ENCODE assay signal across 17 cellular contexts in the genomic region with DNA sequence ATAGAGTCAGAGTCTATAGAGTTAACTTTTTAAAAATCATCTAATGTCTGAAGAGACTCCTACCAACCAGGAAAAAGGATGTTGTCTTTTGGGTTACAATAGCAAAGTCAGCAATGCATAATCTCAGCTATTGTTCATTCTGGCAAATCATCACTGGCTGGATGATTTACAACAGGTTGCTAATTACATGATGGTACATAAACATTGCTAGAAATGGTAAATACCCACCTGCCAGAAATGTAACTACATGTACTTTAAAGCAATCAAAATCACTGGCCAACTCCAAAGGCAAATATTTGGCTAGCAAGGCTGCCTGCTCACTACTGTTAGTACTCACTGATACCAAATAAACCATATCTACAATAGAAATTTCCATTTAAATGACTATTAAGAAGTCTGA.
DNase-seq lines count a peak whose midpoint lies in the region; ATAC-seq, FAIRE-seq and TF ChIP-seq lines count a peak whose summit lies in the region.
"Had no signal": no experiment of that assay in that cellular context is flagged by ENCODE, and none has a peak within 500 bp of the region (broad histone marks: within the 10 kb centered on the region; RNA-seq: fewer than 3 reads in every experiment).

No MANE protein-coding gene starts in this region.

- no peak for FAIRE-seq in small intestine (lab: Jason Lieb, UNC)

- no peaks in the 10 kb centered on the region for H3K36me3 ChIP-seq in colonic mucosa
- H3K36me3 ChIP-seq in small intestine (ENCODE audit: control insufficient read depth in 2 of 2, insufficient read depth in 2 of 2, low read length in 2 of 2), result no peaks in the 10 kb centered on the region
- no peaks in the 10 kb centered on the region for H3K36me3 ChIP-seq in left ventricle myocardium inferior
- H3K36me3 ChIP-seq: BLaER1, HAP-1, thoracic aorta had no signal

- H3K4me1 ChIP-seq in colonic mucosa (no peaks in the 10 kb centered on the region), small intestine (ENCODE audit: control insufficient read depth in 2 of 2, insufficient read depth in 1 of 2, low read depth in 1 of 2, low read length in 1 of 2) (peaks cover 0 to 9% of the 10 kb centered on the region in 2 donors), left ventricle myocardium inferior (peaks cover 61% of the 10 kb centered on the region)
- H3K4me1 ChIP-seq: HAP-1 had no signal

- TF ChIP-seq CTCF in colonic mucosa (IDR thresholded peaks at IDR 0.05) (no peak), left ventricle myocardium inferior (IDR thresholded peaks at IDR 0.05; ENCODE audit: borderline replicate concordance) (no peak)

- H3K9me3 ChIP-seq in colonic mucosa (no peaks in the 10 kb centered on the region), small intestine (ENCODE audit: control insufficient read depth, low read depth) (no peaks in the 10 kb centered on the region), left ventricle myocardium inferior (replicated peaks) (no peaks in the 10 kb centered on the region)
- H3K9me3 ChIP-seq: BLaER1, HAP-1, thoracic aorta had no signal

- intact Hi-C loops in colonic mucosa (cut with DNase I) (no loop called here), left ventricle myocardium inferior (cut with micrococcal nuclease) (no loop called here)

- H3K4me3 ChIP-seq in colonic mucosa, result no peak overlapping the region
- H3K4me3 ChIP-seq in small intestine (ENCODE audit: low read depth in 1 of 2, low read length in 2 of 2), result no peak overlapping the region
- H3K4me3 ChIP-seq in left ventricle myocardium inferior, result no peak overlapping the region
- H3K4me3 ChIP-seq: BLaER1, HAP-1, thoracic aorta had no signal

- H3K27ac ChIP-seq in colonic mucosa (no peak overlapping the region), small intestine (ENCODE audit: low read depth in 1 of 2, low read length in 1 of 2) (no peak overlapping the region), left ventricle myocardium inferior (replicated peaks) (no peak overlapping the region)
- H3K27ac ChIP-seq: BLaER1, thoracic aorta had no signal

- ATAC-seq in HG03469 (IDR thresholded peaks at IDR 0.05; ENCODE audit: unreplicated experiment), result no peak
- ATAC-seq: activated CD8-positive, alpha-beta T cell treated with anti-CD3 and anti-CD28 coated beads, Interleukin-2, amount 10 ng/mL, durations not matched to agents 7 days and 5 days; left cardiac atrium had no signal

- no peak overlapping the region for H3K9ac ChIP-seq in colonic mucosa (ENCODE audit: low read depth in 2 of 2, low read length in 2 of 2)
- H3K9ac ChIP-seq: BLaER1 had no signal

- no peaks in the 10 kb centered on the region for H3K27me3 ChIP-seq in colonic mucosa
- H3K27me3 ChIP-seq in small intestine (ENCODE audit: control insufficient read depth in 2 of 2, insufficient read depth in 2 of 2, low read length in 2 of 2), result no peaks in the 10 kb centered on the region
- H3K27me3 ChIP-seq in left ventricle myocardium inferior (ENCODE audit: low read depth), result no peaks in the 10 kb centered on the region
- H3K27me3 ChIP-seq: BLaER1 had no signal

- DNase-seq in NCI-H1105 (lab: John Stamatoyannopoulos, UW), result peak; percentile 61
- peak; percentile 43 for DNase-seq in NCI-H2196 (lab: John Stamatoyannopoulos, UW; ENCODE audit: unreplicated experiment)
- DNase-seq in colonic mucosa, result peak; percentile 26
- peak; percentile 45 for DNase-seq in small intestine
- DNase-seq in left ventricle myocardium inferior, result no peak
- DNase-seq in ureter (ENCODE audit: low spot score), result no peak
- DNase-seq: activated CD8-positive, alpha-beta T cell treated with anti-CD3 and anti-CD28 coated beads, Interleukin-2, amount 10 ng/mL, durations not matched to agents 7 days and 5 days; caudate nucleus; DMS 273 treated with DMSO at 0.1 percent for 48 hours; effector memory CD4-positive, alpha-beta T cell; left cardiac atrium; NCI-H524 treated with DMSO at 0.1 percent for 48 hours; RPMI8226 had no signal

Comparison
In these comparisons a context has a peak if more than half of its experiments do, and no peak if none do; other contexts are left out.
1. DNase-seq: peak in NCI-H1105 (single experiment), NCI-H2196 (single experiment), colonic mucosa (single experiment) and small intestine (single experiment); none in left ventricle myocardium inferior (single experiment) and ureter (single experiment).